ENCODE assay signal across 1 cellular context in the genomic region with DNA sequence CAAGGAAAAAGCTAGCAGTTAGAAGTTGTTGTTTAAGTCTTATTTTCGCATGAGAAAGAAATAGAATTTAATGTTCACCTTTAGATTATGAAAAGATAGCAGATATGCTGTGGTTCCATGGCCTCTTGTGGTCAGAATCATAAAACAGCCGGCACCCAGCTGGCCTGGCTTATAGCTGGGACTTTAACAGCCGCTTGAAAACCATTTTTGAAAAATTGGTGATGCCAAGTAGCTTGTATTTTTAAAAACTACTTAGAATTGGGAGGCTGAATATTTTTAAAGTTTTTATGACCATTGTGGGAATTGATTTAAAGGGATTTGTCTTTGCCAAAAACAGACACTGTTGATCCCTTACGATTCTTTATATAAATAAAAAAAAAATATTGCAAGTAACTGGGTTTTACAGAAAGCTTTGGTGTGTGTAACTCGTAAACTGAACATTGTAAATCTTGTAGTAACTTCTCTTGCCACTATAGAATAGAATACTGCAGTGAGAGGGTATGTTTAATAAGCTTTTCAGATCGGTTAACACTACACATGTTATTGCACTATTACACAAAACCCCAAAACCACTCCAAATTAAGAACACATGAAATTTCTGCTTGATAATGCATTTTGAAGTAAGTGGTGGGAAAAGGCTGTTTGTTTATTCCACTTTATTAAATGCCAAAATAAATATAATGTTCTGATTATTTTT.
A peak's percentile ranks its signal among the peaks of the same experiment; 100 is the strongest.
TF ChIP-seq lines count a peak whose summit lies in the region.

No MANE protein-coding gene starts in this region.

TF ChIP-seq in HEK293, 187 proteins besides CTCF, POLR2A, EP300 and RAD21 (continued from another document):
- TF ChIP-seq PRDM6 (tag by site-specific recombination; IDR thresholded peaks at IDR 0.05), result peak; percentile 82
